ENCODE assay signal across 18 cellular contexts in the genomic region with DNA sequence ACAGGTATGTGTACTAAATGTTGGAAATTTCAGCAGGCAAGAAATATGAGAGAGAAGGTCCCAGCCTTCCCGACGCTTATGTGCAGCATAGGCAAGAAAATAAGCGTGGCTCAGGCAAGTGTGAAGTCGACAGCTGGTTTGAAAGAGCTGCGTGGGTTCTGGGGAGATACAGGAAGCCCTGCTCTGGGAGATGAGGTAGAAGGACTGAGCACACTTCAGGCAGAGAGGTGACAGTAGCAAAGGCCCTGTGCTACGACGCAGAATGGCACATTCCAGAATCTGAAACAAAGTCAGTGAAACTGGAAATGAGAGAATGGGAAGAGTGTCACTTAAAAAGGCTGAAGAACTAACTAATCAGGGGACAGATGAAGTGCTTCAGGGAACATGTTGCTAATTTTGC.
A peak's percentile ranks its signal among the peaks of the same experiment; 100 is the strongest.
DNase-seq lines count a peak whose midpoint lies in the region; ATAC-seq, FAIRE-seq and TF ChIP-seq lines count a peak whose summit lies in the region.
"Had no signal": no experiment of that assay in that cellular context is flagged by ENCODE, and none has a peak within 500 bp of the region (broad histone marks: within the 10 kb centered on the region; RNA-seq: fewer than 3 reads in every experiment).

No MANE protein-coding gene starts in this region.

- WGBS in small intestine, 3 donors: 68 to 85% (median 75%) methylated on average over 7 of the region's 7 CpGs

- DNase-seq in cerebellum (ENCODE audit: low spot score) (peak; percentile 21), middle frontal gyrus (ENCODE audit: extremely low spot score, low spot score) (peak; percentile 68), retina (peak; percentile 5), small intestine (no peak), CD1c-positive myeloid dendritic cell (ENCODE audit: extremely low spot score) (no peak)
- DNase-seq: C1 segment of cervical spinal cord, DMS 273 treated with DMSO at 0.1 percent for 48 hours, NCI-H1436 treated with DMSO at 0.1 percent for 48 hours, NCI-H2029 treated with DMSO at 0.1 percent for 48 hours, NCI-H2171 treated with DMSO at 0.1 percent for 48 hours, NCI-H774, PC-9 had no signal

- no peaks in the 10 kb centered on the region for H3K4me1 ChIP-seq in HEK293 (ENCODE audit: control insufficient read depth, insufficient read depth, low read length)
- H3K4me1 ChIP-seq in small intestine (ENCODE audit: control insufficient read depth in 2 of 2, insufficient read depth in 1 of 2, low read depth in 1 of 2, low read length in 1 of 2): no peaks in the 10 kb centered on the region

- TF ChIP-seq CTCF in HEK293 (tag by site-specific recombination; IDR thresholded peaks at IDR 0.05): no peak

- H3K9me3 ChIP-seq in HEK293 (ENCODE audit: control insufficient read depth, insufficient read depth, low read depth, low read length): no peaks in the 10 kb centered on the region
- H3K9me3 ChIP-seq in small intestine (ENCODE audit: control insufficient read depth, low read depth): no peaks in the 10 kb centered on the region

- FAIRE-seq in small intestine (lab: Jason Lieb, UNC): no peak
- FAIRE-seq: A204.1, GM12892 had no signal

- POLR2A ChIA-PET in HEK293 (lab: Yijun Ruan, JAX): no interaction called here

- CTCF ChIA-PET in HEK293 (lab: Yijun Ruan, JAX): no interaction called here

- H3K36me3 ChIP-seq in HEK293 (ENCODE audit: control insufficient read depth in 2 of 2, insufficient read depth in 1 of 2, low read length in 2 of 2) (no peaks in the 10 kb centered on the region), small intestine (ENCODE audit: control insufficient read depth in 2 of 2, insufficient read depth in 2 of 2, low read length in 2 of 2) (no peaks in the 10 kb centered on the region)

- no peaks in the 10 kb centered on the region for H3K27me3 ChIP-seq in small intestine (ENCODE audit: control insufficient read depth in 2 of 2, insufficient read depth in 2 of 2, low read length in 2 of 2)

- H3K4me3 ChIP-seq in HEK293 (ENCODE audit: low read depth, low read length) (no peak overlapping the region), small intestine (ENCODE audit: low read depth in 1 of 2, low read length in 2 of 2) (no peak overlapping the region)
- H3K4me3 ChIP-seq: PC-9 had no signal

- ATAC-seq in HG03108 (IDR thresholded peaks at IDR 0.05; ENCODE audit: unreplicated experiment): no peak
- ATAC-seq: HCT116 had no signal

- H3K27ac ChIP-seq in HEK293 (ENCODE audit: extremely low read depth, low read depth, low read length): no peak overlapping the region
- no peak overlapping the region for H3K27ac ChIP-seq in small intestine (ENCODE audit: low read depth in 1 of 2, low read length in 1 of 2)
- H3K27ac ChIP-seq: KMS-11, PC-9 had no signal

TF ChIP-seq in HEK293, 187 proteins besides CTCF, POLR2A, EP300 and RAD21:
- TF ChIP-seq ZBTB20 (tag by site-specific recombination; IDR thresholded peaks at IDR 0.05) (no peak), ZNF155 (tag by site-specific recombination; IDR thresholded peaks at IDR 0.05) (no peak)
- TF ChIP-seq, protein P1, sequence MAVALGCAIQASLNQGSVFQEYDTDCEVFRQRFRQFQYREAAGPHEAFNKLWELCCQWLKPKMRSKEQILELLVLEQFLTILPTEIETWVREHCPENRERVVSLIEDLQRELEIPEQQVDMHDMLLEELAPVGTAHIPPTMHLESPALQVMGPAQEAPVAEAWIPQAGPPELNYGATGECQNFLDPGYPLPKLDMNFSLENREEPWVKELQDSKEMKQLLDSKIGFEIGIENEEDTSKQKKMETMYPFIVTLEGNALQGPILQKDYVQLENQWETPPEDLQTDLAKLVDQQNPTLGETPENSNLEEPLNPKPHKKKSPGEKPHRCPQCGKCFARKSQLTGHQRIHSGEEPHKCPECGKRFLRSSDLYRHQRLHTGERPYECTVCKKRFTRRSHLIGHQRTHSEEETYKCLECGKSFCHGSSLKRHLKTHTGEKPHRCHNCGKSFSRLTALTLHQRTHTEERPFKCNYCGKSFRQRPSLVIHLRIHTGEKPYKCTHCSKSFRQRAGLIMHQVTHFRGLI (tag by site-specific recombination; IDR thresholded peaks at IDR 0.05): no peak
- TF ChIP-seq, protein P2, sequence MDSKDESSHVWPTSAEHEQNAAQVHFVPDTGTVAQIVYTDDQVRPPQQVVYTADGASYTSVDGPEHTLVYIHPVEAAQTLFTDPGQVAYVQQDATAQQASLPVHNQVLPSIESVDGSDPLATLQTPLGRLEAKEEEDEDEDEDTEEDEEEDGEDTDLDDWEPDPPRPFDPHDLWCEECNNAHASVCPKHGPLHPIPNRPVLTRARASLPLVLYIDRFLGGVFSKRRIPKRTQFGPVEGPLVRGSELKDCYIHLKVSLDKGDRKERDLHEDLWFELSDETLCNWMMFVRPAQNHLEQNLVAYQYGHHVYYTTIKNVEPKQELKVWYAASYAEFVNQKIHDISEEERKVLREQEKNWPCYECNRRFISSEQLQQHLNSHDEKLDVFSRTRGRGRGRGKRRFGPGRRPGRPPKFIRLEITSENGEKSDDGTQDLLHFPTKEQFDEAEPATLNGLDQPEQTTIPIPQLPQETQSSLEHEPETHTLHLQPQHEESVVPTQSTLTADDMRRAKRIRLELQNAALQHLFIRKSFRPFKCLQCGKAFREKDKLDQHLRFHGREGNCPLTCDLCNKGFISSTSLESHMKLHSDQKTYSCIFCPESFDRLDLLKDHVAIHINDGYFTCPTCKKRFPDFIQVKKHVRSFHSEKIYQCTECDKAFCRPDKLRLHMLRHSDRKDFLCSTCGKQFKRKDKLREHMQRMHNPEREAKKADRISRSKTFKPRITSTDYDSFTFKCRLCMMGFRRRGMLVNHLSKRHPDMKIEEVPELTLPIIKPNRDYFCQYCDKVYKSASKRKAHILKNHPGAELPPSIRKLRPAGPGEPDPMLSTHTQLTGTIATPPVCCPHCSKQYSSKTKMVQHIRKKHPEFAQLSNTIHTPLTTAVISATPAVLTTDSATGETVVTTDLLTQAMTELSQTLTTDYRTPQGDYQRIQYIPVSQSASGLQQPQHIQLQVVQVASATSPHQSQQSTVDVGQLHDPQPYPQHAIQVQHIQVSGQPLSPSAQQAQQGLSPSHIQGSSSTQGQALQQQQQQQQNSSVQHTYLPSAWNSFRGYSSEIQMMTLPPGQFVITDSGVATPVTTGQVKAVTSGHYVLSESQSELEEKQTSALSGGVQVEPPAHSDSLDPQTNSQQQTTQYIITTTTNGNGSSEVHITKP (tag by site-specific recombination; IDR thresholded peaks at IDR 0.05): 0 out of 2 replicates have a peak, but pooled peaks have one; percentile 13

Comparison
In these comparisons a context has a peak if more than half of its experiments do, and no peak if none do; other contexts are left out.
1. DNase-seq: peak in cerebellum (single experiment), middle frontal gyrus (single experiment) and retina (single experiment); none in small intestine (single experiment) and CD1c-positive myeloid dendritic cell (single experiment).